1 cellular context compared by ENCODE assay signal in genomic region chr11:47152953-47153950, GRCh38.
A peak's percentile ranks its signal among the peaks of the same experiment; 100 is the strongest.
TF ChIP-seq lines count a peak whose summit lies in the region.

No MANE protein-coding gene starts in this region.

TF ChIP-seq in HepG2, 621 proteins besides CTCF, POLR2A, EP300 and RAD21 (continues in another document):
- TF ChIP-seq HNRNPK (IDR thresholded peaks at IDR 0.05; ENCODE audit: low read depth, low read length, poor library complexity, severe bottlenecking) (no peak), AKAP8 (CRISPR knock-in tag; IDR thresholded peaks at IDR 0.05) (no peak), STAG1 (CRISPR knock-in tag; IDR thresholded peaks at IDR 0.05) (peak; percentile 99), SRY (CRISPR knock-in tag; IDR thresholded peaks at IDR 0.05) (no peak), ZNF713 (CRISPR knock-in tag; IDR thresholded peaks at IDR 0.05) (no peak), ZNF670 (CRISPR knock-in tag; IDR thresholded peaks at IDR 0.05; ENCODE audit: borderline replicate concordance) (no peak), NCOA5 (CRISPR knock-in tag; IDR thresholded peaks at IDR 0.05) (no peak), KMT2A (CRISPR knock-in tag; IDR thresholded peaks at IDR 0.05) (0 out of 2 replicates have a peak, but pooled peaks have one; percentile 26), DRAP1 (CRISPR knock-in tag; IDR thresholded peaks at IDR 0.05) (no peak), ZNF570 (CRISPR knock-in tag; IDR thresholded peaks at IDR 0.05; ENCODE audit: borderline replicate concordance) (no peak), SYNCRIP (IDR thresholded peaks at IDR 0.05; ENCODE audit: insufficient read depth, low read depth, low read length) (no peak), FOXO1 (CRISPR knock-in tag; IDR thresholded peaks at IDR 0.05) (no peak), FOSL2 (CRISPR knock-in tag; IDR thresholded peaks at IDR 0.05) (0 out of 2 replicates have a peak, but pooled peaks have one; percentile 6), MED13 (CRISPR knock-in tag; IDR thresholded peaks at IDR 0.05) (no peak), RFXAP (CRISPR knock-in tag; IDR thresholded peaks at IDR 0.05; ENCODE audit: borderline replicate concordance) (no peak), HNRNPUL1 (IDR thresholded peaks at IDR 0.05; ENCODE audit: low read depth, low read length) (no peak), ZNF234 (CRISPR knock-in tag; conservative IDR thresholded peaks at IDR 0.05) (no peak), BRCA1 (CRISPR knock-in tag; IDR thresholded peaks at IDR 0.05) (no peak), STAT5B (CRISPR knock-in tag; IDR thresholded peaks at IDR 0.05) (no peak), GFI1 (CRISPR knock-in tag; IDR thresholded peaks at IDR 0.05; ENCODE audit: borderline replicate concordance) (no peak), ZNF552 (CRISPR knock-in tag; IDR thresholded peaks at IDR 0.05; ENCODE audit: borderline replicate concordance) (no peak), ZC3H4 (CRISPR knock-in tag; IDR thresholded peaks at IDR 0.05; ENCODE audit: borderline replicate concordance) (no peak), ZNF331 (CRISPR knock-in tag; IDR thresholded peaks at IDR 0.05) (peak; percentile 49; the same call in 1 of the 2 replicates), ZNF260 (CRISPR knock-in tag; IDR thresholded peaks at IDR 0.05; ENCODE audit: borderline replicate concordance, low read depth) (no peak), ZNF160 (CRISPR knock-in tag; IDR thresholded peaks at IDR 0.05) (no peak), TOPORS (CRISPR knock-in tag; IDR thresholded peaks at IDR 0.05) (no peak), MYC (CRISPR knock-in tag; IDR thresholded peaks at IDR 0.05; ENCODE audit: borderline replicate concordance) (no peak), TAF1 (CRISPR knock-in tag; IDR thresholded peaks at IDR 0.05) (no peak), ZNF672 (CRISPR knock-in tag; IDR thresholded peaks at IDR 0.05) (no peak), ZFP37 (CRISPR knock-in tag; IDR thresholded peaks at IDR 0.05; ENCODE audit: borderline replicate concordance) (no peak), ZNF280B (CRISPR knock-in tag; IDR thresholded peaks at IDR 0.05; ENCODE audit: borderline replicate concordance) (no peak), PPARG (CRISPR knock-in tag; conservative IDR thresholded peaks at IDR 0.05) (no peak), RFX3 (CRISPR knock-in tag; IDR thresholded peaks at IDR 0.05) (no peak), ZNF850 (CRISPR knock-in tag; conservative IDR thresholded peaks at IDR 0.05) (no peak), POLR2G (IDR thresholded peaks at IDR 0.05; ENCODE audit: low read depth, low read length) (no peak), SAFB2 (CRISPR knock-in tag; IDR thresholded peaks at IDR 0.05; ENCODE audit: borderline replicate concordance, low read depth) (no peak), ZNF510 (CRISPR knock-in tag; IDR thresholded peaks at IDR 0.05; ENCODE audit: low read depth) (no peak), ZBTB7A (CRISPR knock-in tag; IDR thresholded peaks at IDR 0.05) (no peak), TGIF2 (CRISPR knock-in tag; IDR thresholded peaks at IDR 0.05) (0 out of 2 replicates have a peak, but pooled peaks have one; percentile 42), NAIF1 (CRISPR knock-in tag; IDR thresholded peaks at IDR 0.05; ENCODE audit: borderline replicate concordance) (no peak), KLF6 (CRISPR knock-in tag; IDR thresholded peaks at IDR 0.05) (no peak), HMGXB4 (CRISPR knock-in tag; IDR thresholded peaks at IDR 0.05; ENCODE audit: borderline replicate concordance in 1 of 2, low read depth in 1 of 2) (peak; percentile 45 to 52; a peak in 2 of 4 replicates), ZNF274 (CRISPR knock-in tag; IDR thresholded peaks at IDR 0.05) (no peak), RARA (CRISPR knock-in tag; IDR thresholded peaks at IDR 0.05) (no peak), SMAD1 (CRISPR knock-in tag; IDR thresholded peaks at IDR 0.05; ENCODE audit: borderline replicate concordance, low read depth) (no peak), MED8 (CRISPR knock-in tag; IDR thresholded peaks at IDR 0.05; ENCODE audit: insufficient replicate concordance) (no peak)
- TF ChIP-seq, protein P1, sequence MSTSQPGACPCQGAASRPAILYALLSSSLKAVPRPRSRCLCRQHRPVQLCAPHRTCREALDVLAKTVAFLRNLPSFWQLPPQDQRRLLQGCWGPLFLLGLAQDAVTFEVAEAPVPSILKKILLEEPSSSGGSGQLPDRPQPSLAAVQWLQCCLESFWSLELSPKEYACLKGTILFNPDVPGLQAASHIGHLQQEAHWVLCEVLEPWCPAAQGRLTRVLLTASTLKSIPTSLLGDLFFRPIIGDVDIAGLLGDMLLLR (CRISPR knock-in tag; IDR thresholded peaks at IDR 0.05): no peak
- TF ChIP-seq, protein P2, sequence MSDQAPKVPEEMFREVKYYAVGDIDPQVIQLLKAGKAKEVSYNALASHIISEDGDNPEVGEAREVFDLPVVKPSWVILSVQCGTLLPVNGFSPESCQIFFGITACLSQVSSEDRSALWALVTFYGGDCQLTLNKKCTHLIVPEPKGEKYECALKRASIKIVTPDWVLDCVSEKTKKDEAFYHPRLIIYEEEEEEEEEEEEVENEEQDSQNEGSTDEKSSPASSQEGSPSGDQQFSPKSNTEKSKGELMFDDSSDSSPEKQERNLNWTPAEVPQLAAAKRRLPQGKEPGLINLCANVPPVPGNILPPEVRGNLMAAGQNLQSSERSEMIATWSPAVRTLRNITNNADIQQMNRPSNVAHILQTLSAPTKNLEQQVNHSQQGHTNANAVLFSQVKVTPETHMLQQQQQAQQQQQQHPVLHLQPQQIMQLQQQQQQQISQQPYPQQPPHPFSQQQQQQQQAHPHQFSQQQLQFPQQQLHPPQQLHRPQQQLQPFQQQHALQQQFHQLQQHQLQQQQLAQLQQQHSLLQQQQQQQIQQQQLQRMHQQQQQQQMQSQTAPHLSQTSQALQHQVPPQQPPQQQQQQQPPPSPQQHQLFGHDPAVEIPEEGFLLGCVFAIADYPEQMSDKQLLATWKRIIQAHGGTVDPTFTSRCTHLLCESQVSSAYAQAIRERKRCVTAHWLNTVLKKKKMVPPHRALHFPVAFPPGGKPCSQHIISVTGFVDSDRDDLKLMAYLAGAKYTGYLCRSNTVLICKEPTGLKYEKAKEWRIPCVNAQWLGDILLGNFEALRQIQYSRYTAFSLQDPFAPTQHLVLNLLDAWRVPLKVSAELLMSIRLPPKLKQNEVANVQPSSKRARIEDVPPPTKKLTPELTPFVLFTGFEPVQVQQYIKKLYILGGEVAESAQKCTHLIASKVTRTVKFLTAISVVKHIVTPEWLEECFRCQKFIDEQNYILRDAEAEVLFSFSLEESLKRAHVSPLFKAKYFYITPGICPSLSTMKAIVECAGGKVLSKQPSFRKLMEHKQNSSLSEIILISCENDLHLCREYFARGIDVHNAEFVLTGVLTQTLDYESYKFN (CRISPR knock-in tag; conservative IDR thresholded peaks at IDR 0.05): no peak
- TF ChIP-seq, protein P3, sequence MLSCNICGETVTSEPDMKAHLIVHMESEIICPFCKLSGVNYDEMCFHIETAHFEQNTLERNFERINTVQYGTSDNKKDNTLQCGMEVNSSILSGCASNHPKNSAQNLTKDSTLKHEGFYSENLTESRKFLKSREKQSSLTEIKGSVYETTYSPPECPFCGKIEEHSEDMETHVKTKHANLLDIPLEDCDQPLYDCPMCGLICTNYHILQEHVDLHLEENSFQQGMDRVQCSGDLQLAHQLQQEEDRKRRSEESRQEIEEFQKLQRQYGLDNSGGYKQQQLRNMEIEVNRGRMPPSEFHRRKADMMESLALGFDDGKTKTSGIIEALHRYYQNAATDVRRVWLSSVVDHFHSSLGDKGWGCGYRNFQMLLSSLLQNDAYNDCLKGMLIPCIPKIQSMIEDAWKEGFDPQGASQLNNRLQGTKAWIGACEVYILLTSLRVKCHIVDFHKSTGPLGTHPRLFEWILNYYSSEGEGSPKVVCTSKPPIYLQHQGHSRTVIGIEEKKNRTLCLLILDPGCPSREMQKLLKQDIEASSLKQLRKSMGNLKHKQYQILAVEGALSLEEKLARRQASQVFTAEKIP (CRISPR knock-in tag; IDR thresholded peaks at IDR 0.05; ENCODE audit: borderline replicate concordance): no peak
- TF ChIP-seq, protein P4, sequence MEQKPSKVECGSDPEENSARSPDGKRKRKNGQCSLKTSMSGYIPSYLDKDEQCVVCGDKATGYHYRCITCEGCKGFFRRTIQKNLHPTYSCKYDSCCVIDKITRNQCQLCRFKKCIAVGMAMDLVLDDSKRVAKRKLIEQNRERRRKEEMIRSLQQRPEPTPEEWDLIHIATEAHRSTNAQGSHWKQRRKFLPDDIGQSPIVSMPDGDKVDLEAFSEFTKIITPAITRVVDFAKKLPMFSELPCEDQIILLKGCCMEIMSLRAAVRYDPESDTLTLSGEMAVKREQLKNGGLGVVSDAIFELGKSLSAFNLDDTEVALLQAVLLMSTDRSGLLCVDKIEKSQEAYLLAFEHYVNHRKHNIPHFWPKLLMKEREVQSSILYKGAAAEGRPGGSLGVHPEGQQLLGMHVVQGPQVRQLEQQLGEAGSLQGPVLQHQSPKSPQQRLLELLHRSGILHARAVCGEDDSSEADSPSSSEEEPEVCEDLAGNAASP (CRISPR knock-in tag; IDR thresholded peaks at IDR 0.05; ENCODE audit: borderline replicate concordance): 0 out of 2 replicates have a peak, but pooled peaks have one; percentile 23
- TF ChIP-seq, protein P5, sequence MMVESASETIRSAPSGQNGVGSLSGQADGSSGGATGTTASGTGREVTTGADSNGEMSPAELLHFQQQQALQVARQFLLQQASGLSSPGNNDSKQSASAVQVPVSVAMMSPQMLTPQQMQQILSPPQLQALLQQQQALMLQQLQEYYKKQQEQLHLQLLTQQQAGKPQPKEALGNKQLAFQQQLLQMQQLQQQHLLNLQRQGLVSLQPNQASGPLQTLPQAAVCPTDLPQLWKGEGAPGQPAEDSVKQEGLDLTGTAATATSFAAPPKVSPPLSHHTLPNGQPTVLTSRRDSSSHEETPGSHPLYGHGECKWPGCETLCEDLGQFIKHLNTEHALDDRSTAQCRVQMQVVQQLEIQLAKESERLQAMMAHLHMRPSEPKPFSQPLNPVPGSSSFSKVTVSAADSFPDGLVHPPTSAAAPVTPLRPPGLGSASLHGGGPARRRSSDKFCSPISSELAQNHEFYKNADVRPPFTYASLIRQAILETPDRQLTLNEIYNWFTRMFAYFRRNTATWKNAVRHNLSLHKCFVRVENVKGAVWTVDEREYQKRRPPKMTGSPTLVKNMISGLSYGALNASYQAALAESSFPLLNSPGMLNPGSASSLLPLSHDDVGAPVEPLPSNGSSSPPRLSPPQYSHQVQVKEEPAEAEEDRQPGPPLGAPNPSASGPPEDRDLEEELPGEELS (CRISPR knock-in tag; IDR thresholded peaks at IDR 0.05): no peak
- TF ChIP-seq, protein P6, sequence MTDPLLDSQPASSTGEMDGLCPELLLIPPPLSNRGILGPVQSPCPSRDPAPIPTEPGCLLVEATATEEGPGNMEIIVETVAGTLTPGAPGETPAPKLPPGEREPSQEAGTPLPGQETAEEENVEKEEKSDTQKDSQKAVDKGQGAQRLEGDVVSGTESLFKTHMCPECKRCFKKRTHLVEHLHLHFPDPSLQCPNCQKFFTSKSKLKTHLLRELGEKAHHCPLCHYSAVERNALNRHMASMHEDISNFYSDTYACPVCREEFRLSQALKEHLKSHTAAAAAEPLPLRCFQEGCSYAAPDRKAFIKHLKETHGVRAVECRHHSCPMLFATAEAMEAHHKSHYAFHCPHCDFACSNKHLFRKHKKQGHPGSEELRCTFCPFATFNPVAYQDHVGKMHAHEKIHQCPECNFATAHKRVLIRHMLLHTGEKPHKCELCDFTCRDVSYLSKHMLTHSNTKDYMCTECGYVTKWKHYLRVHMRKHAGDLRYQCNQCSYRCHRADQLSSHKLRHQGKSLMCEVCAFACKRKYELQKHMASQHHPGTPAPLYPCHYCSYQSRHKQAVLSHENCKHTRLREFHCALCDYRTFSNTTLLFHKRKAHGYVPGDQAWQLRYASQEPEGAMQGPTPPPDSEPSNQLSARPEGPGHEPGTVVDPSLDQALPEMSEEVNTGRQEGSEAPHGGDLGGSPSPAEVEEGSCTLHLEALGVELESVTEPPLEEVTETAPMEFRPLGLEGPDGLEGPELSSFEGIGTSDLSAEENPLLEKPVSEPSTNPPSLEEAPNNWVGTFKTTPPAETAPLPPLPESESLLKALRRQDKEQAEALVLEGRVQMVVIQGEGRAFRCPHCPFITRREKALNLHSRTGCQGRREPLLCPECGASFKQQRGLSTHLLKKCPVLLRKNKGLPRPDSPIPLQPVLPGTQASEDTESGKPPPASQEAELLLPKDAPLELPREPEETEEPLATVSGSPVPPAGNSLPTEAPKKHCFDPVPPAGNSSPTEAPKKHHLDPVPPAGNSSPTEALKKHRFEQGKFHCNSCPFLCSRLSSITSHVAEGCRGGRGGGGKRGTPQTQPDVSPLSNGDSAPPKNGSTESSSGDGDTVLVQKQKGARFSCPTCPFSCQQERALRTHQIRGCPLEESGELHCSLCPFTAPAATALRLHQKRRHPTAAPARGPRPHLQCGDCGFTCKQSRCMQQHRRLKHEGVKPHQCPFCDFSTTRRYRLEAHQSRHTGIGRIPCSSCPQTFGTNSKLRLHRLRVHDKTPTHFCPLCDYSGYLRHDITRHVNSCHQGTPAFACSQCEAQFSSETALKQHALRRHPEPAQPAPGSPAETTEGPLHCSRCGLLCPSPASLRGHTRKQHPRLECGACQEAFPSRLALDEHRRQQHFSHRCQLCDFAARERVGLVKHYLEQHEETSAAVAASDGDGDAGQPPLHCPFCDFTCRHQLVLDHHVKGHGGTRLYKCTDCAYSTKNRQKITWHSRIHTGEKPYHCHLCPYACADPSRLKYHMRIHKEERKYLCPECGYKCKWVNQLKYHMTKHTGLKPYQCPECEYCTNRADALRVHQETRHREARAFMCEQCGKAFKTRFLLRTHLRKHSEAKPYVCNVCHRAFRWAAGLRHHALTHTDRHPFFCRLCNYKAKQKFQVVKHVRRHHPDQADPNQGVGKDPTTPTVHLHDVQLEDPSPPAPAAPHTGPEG (CRISPR knock-in tag; IDR thresholded peaks at IDR 0.05): no peak
